8 cellular contexts compared by ENCODE assay signal in genomic region chrX:24241822-24242648, GRCh38.
A peak's percentile ranks its signal among the peaks of the same experiment; 100 is the strongest.
DNase-seq lines count a peak whose midpoint lies in the region; ATAC-seq and TF ChIP-seq lines count a peak whose summit lies in the region.

No MANE protein-coding gene starts in this region.

- peak overlapping the region; percentile 65 for H3K9ac ChIP-seq in GM23248

- in situ Hi-C loops in GM23248 (cut with MboI): loop anchor here (25.0 kb wide), 1 partner anchor 155 kb away; no protein-coding TSS in a partner anchor

- no peak overlapping the region for H3K4me2 ChIP-seq in GM23248 (ENCODE audit: unreplicated experiment)

- H3K9me3 ChIP-seq in GM23248 (ENCODE audit: low read depth) (no peaks in the 10 kb centered on the region), body of pancreas (peaks cover 0 to 3% (median 0%) of the 10 kb centered on the region in 3 donors)

- intact Hi-C loops in body of pancreas (cut with DNase I): no loop called here
- intact Hi-C loops in left colon (cut with DNase I, micrococcal nuclease): loop anchor here in 1 of 2 donors (5.0 kb wide), 1 partner anchor 160 kb away; no protein-coding TSS in a partner anchor

- H3K9me2 ChIP-seq in GM23248 (ENCODE audit: insufficient read depth): no peaks in the 10 kb centered on the region

- peak in 6 of 7 experiments; percentile 22 to 69 (median 46) for TF ChIP-seq CTCF in body of pancreas (IDR thresholded peaks at IDR 0.05)

- WGBS in GM23248 (ENCODE audit: low coverage in 1 of 2, low lambda C conversion rate in 2 of 2, missing lambda C conversion rate in 2 of 2), 2 experiments: 26 to 40% methylated on average over 9 to 13 of the region's 13 CpGs
- WGBS in body of pancreas, 2 donors: 28 to 29% methylated on average over 12 to 13 of the region's 13 CpGs

- H4K20me1 ChIP-seq in GM23248 (ENCODE audit: insufficient read depth): no peaks in the 10 kb centered on the region

- H2AFZ ChIP-seq in GM23248: no peak overlapping the region

- TF ChIP-seq POLR2A in body of pancreas (IDR thresholded peaks at IDR 0.05): no peak

- peaks cover 34% of the 10 kb centered on the region for H3F3A ChIP-seq in GM23248 (ENCODE audit: insufficient read depth)

- no peaks in the 10 kb centered on the region for H3K79me2 ChIP-seq in GM23248 (ENCODE audit: insufficient read depth)

- peak overlapping the region; percentile 84 for H3K27ac ChIP-seq in GM23248
- peak overlapping the region; percentile 57 to 73 (median 68) for H3K27ac ChIP-seq in body of pancreas

- peak; percentile 5 for DNase-seq in NOMO-1 treated with DMSO at 0.1 percent for 48 hours (lab: John Stamatoyannopoulos, UW; ENCODE audit: unreplicated experiment)
- no peak for DNase-seq in NOMO-1 treated with dmso at 0.1 percent for 144 hours (lab: John Stamatoyannopoulos, UW; ENCODE audit: unreplicated experiment)
- DNase-seq in GM23248: peak; percentile 41
- DNase-seq in NCI-H1417 (lab: John Stamatoyannopoulos, UW): peak in 2 of 3 experiments; percentile 33 to 73
- peak; percentile 55 to 76 (median 72) for DNase-seq in body of pancreas
- no peak for DNase-seq in left colon
- no peak for DNase-seq in SKM-1 treated with dmso at 0.1 percent for 144 hours (lab: John Stamatoyannopoulos, UW; ENCODE audit: unreplicated experiment)
- no peak for DNase-seq in HPDE6-E6E7 (ENCODE audit: extremely low spot score)

- peaks cover 34% of the 10 kb centered on the region for H3K4me1 ChIP-seq in GM23248 (ENCODE audit: insufficient read depth)
- peaks cover 11% of the 10 kb centered on the region for H3K4me1 ChIP-seq in body of pancreas

- H3K27me3 ChIP-seq in GM23248 (replicated peaks; ENCODE audit: insufficient read depth): no peaks in the 10 kb centered on the region
- H3K27me3 ChIP-seq in body of pancreas: no peaks in the 10 kb centered on the region

- H3K4me3 ChIP-seq in GM23248: no peak overlapping the region
- no peak overlapping the region for H3K4me3 ChIP-seq in body of pancreas

- H3K36me3 ChIP-seq in GM23248 (ENCODE audit: low read depth) (no peaks in the 10 kb centered on the region), body of pancreas (replicated peaks in 1 of 2; ENCODE audit: insufficient read depth in 1 of 2, low read depth in 2 of 2) (no peaks in the 10 kb centered on the region)

- peak; percentile 81 for ATAC-seq in body of pancreas
- peak; percentile 49 for ATAC-seq in left colon

Comparison
In these comparisons a context has a peak if more than half of its experiments do, and no peak if none do; other contexts are left out.
1. DNase-seq: peak in NOMO-1 treated with DMSO at 0.1 percent for 48 hours (single experiment), GM23248 (single experiment), NCI-H1417 (2 of 3) and body of pancreas (4 of 4); none in NOMO-1 treated with dmso at 0.1 percent for 144 hours (single experiment), left colon (0 of 2), SKM-1 treated with dmso at 0.1 percent for 144 hours (single experiment) and HPDE6-E6E7 (single experiment).